1 cellular context compared by ENCODE assay signal in genomic region chr17:6996256-6997111, GRCh38.
TF ChIP-seq lines count a peak whose summit lies in the region.

No MANE protein-coding gene starts in this region.

TF ChIP-seq in GM23338, 12 proteins besides CTCF, POLR2A, EP300 and RAD21:
- TF ChIP-seq ZNF462 (CRISPR knock-in tag; IDR thresholded peaks at IDR 0.05), result no peak
- peak; percentile 30 for TF ChIP-seq EZH2 (IDR thresholded peaks at IDR 0.05; ENCODE audit: low read depth, unreplicated experiment)
- TF ChIP-seq EZH2phosphoT487 (IDR thresholded peaks at IDR 0.05; ENCODE audit: unreplicated experiment), result no peak
- peak; percentile 21; the same call in 1 of the 2 replicates for TF ChIP-seq POLR2AphosphoS5 (IDR thresholded peaks at IDR 0.05; ENCODE audit: low read depth)
TF ChIP-seq in GM23338: peak in this region for 2.
